In the genomic region with DNA sequence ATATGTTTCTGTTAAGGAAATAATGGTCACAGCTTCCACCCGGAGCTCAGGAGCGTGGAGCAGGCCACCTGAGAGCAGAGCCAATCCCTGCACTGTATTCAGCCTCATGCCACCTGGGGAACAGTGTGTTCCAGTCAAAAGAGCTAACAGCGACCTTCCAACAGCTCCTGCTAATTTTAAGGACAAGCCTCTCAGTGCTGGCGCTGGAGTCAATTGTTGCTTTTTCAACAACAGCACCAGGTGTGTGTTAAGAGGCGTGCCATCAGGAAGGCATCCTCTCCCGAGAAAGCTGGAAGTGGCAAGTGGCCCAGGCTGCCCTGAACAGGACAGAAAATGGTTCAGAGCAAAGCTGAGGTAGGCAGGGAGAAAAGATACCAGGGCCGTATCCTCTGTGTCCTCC, we compare ENCODE assay signal across 20 cellular contexts.
DNase-seq lines count a peak whose midpoint lies in the region; ATAC-seq, FAIRE-seq and TF ChIP-seq lines count a peak whose summit lies in the region.
"Had no signal": no experiment of that assay in that cellular context is flagged by ENCODE, and none has a peak within 500 bp of the region (broad histone marks: within the 10 kb centered on the region; RNA-seq: fewer than 3 reads in every experiment).

No MANE protein-coding gene starts in this region.

- 83% methylated on average over 7 of the region's 7 CpGs; no CpG with 5 or more reads in 1 of the 2 experiments for WGBS in H1 (ENCODE audit: extremely low coverage in 1 of 2, insufficient coverage in 1 of 2, insufficient read length in 1 of 2, insufficient replicate concordance in 2 of 2, low coverage in 1 of 2, low lambda C conversion rate in 2 of 2, missing lambda C conversion rate in 1 of 2), 2 experiments

- H3K4ac ChIP-seq in H1 (replicated peaks; ENCODE audit: insufficient read length, low read depth, low read length), result no peak overlapping the region

- H3K18ac ChIP-seq in H1 (ENCODE audit: extremely low read depth, low read length), result no peak overlapping the region; the same call in 1 of the 2 replicates

- H3K9me3 ChIP-seq in H1 (ENCODE audit: insufficient read depth in 2 of 2, low read depth in 1 of 2, low read length in 1 of 2), result no peaks in the 10 kb centered on the region

- no peak overlapping the region for H4K91ac ChIP-seq in H1 (replicated peaks; ENCODE audit: insufficient read length, low read length)

- CTCF ChIA-PET in H1 (lab: Charles Lee; ENCODE audit: partially characterized antibody), result interaction anchor here (0.5 to 2.2 kb wide), 5 partner anchors 23 to 185 kb away, joined by 3 to 7 read pairs (median 4); no protein-coding TSS in a partner anchor

- H3K23me2 ChIP-seq in H1 (ENCODE audit: low read depth, low read length), result no peaks in the 10 kb centered on the region

- H3K27me3 ChIP-seq in H1 (replicated peaks in 1 of 4; ENCODE audit: control insufficient read depth in 3 of 4, extremely low read depth in 1 of 4, insufficient read depth in 3 of 4, low read length in 3 of 4), result no peaks in the 10 kb centered on the region
- H3K27me3 ChIP-seq: BLaER1 had no signal

- FAIRE-seq in H1 (lab: Jason Lieb, UNC), result no peak
- FAIRE-seq: H54, HepG2 had no signal

- peaks cover 0 to 2% (median under 1%) of the 10 kb centered on the region in 4 experiments; a peak in 1 of 8 replicates for H3K36me3 ChIP-seq in H1 (ENCODE audit: control insufficient read depth in 2 of 4, insufficient read depth in 4 of 4, low read length in 3 of 4)

- H2AFZ ChIP-seq in H1 (ENCODE audit: low read length), result no peak overlapping the region

- ATAC-seq in HG03097 (IDR thresholded peaks at IDR 0.05; ENCODE audit: low FRiP score, unreplicated experiment), result no peak
- ATAC-seq: HepG2 had no signal

- peaks cover 0 to 4% of the 10 kb centered on the region in 2 experiments for H4K20me1 ChIP-seq in H1 (replicated peaks in 1 of 2; ENCODE audit: control insufficient read depth in 1 of 2, insufficient read depth in 2 of 2, low read length in 2 of 2)
- H4K20me1 ChIP-seq: BLaER1 had no signal

- no peak overlapping the region for H3K23ac ChIP-seq in H1 (ENCODE audit: insufficient read length)

- DNase-seq in NCI-H2029 (lab: John Stamatoyannopoulos, UW) (peak; percentile 44), NCI-H2029 treated with DMSO at 0.1 percent for 48 hours (lab: John Stamatoyannopoulos, UW) (no peak), NCI-H2107 (lab: John Stamatoyannopoulos, UW) (peak; percentile 49), NCI-H774 (lab: John Stamatoyannopoulos, UW) (peak; percentile 38), H1 (ENCODE audit: low read depth in 1 of 2, low spot score in 2 of 2) (no peak), SKM-1 treated with dmso at 0.1 percent for 144 hours (lab: John Stamatoyannopoulos, UW; ENCODE audit: unreplicated experiment) (no peak), NCI-H510A (lab: John Stamatoyannopoulos, UW) (no peak)
- DNase-seq: Calu3; CD4-positive, alpha-beta memory T cell; DMS53; KBM-7; NCI-H1436 treated with DMSO at 0.1 percent for 48 hours; NCI-H2227 treated with DMSO at 0.1 percent for 48 hours; NCI-H526; RPMI8226; T1000 had no signal

- H3K4me2 ChIP-seq in H1 (ENCODE audit: insufficient read depth in 1 of 2, low read depth in 2 of 2, low read length in 2 of 2), result no peak overlapping the region
- H3K4me2 ChIP-seq: BLaER1 had no signal

- no peak for TF ChIP-seq POLR2A in H1 (IDR thresholded peaks at IDR 0.05; ENCODE audit: control extremely low read depth in 1 of 2, low read depth in 2 of 2, low read length in 2 of 2)

- peaks cover 0 to 2% (median 0%) of the 10 kb centered on the region in 4 experiments; a peak in 1 of 7 replicates for H3K4me1 ChIP-seq in H1 (replicated peaks in 1 of 4; ENCODE audit: control insufficient read depth in 3 of 4, insufficient read depth in 4 of 4, low read length in 3 of 4)

- no peak overlapping the region for H3K4me3 ChIP-seq in H1 (ENCODE audit: extremely low read depth in 1 of 4, insufficient read depth in 2 of 4, low read depth in 3 of 4, low read length in 4 of 4)
- H3K4me3 ChIP-seq: BLaER1 had no signal

- H4K5ac ChIP-seq in H1 (ENCODE audit: insufficient read length, low read depth, low read length), result no peak overlapping the region

- no peak overlapping the region for H2BK5ac ChIP-seq in H1 (ENCODE audit: low read depth, low read length)

- H3K14ac ChIP-seq in H1 (ENCODE audit: insufficient read length), result no peak overlapping the region

- H3K79me2 ChIP-seq in H1 (ENCODE audit: control insufficient read depth in 1 of 2, insufficient read depth in 2 of 2, low read length in 2 of 2), result no peaks in the 10 kb centered on the region

- H3K27ac ChIP-seq in H1 (ENCODE audit: low read depth, low read length), result no peak overlapping the region
- H3K27ac ChIP-seq: BLaER1 had no signal

- H2AK5ac ChIP-seq in H1 (ENCODE audit: low read depth, low read length), result no peak overlapping the region

- no peak for TF ChIP-seq RAD21 in H1 (IDR thresholded peaks at IDR 0.05 in 1 of 2, conservative IDR thresholded peaks at IDR 0.05 in 1 of 2; ENCODE audit: low read depth in 2 of 2, low read length in 2 of 2)

- no peak overlapping the region for H3K56ac ChIP-seq in H1 (replicated peaks; ENCODE audit: insufficient read length, low read depth, low read length)

- H4K8ac ChIP-seq in H1 (ENCODE audit: extremely low read depth, insufficient read depth, low read length), result peak overlapping the region; percentile 31; the same call in 1 of the 2 replicates

- no peak overlapping the region for H2BK12ac ChIP-seq in H1 (ENCODE audit: low read depth, low read length)

- no peak for TF ChIP-seq CTCF in H1 (IDR thresholded peaks at IDR 0.05; ENCODE audit: control extremely low read depth in 1 of 3, insufficient read depth in 1 of 3, low read depth in 1 of 3, low read length in 3 of 3)

- 0 out of 2 replicates have a peak, but pooled peaks cover 2% of the 10 kb centered on the region for H3K79me1 ChIP-seq in H1 (ENCODE audit: low read depth, low read length)

- H2BK15ac ChIP-seq in H1 (ENCODE audit: low read length), result no peak overlapping the region

- no peak for TF ChIP-seq EP300 in H1 (IDR thresholded peaks at IDR 0.05; ENCODE audit: borderline replicate concordance in 1 of 2, low read depth in 2 of 2, low read length in 2 of 2)

- no peak overlapping the region for H2BK20ac ChIP-seq in H1 (ENCODE audit: low read length)

- POLR2A ChIA-PET in H1 (lab: Charles Lee; ENCODE audit: partially characterized antibody), result no interaction called here

- no peak overlapping the region for H3K9ac ChIP-seq in H1 (replicated peaks in 1 of 4; ENCODE audit: extremely low read depth in 1 of 4, low read depth in 3 of 4, low read length in 3 of 4)
- H3K9ac ChIP-seq: BLaER1 had no signal

- H2BK120ac ChIP-seq in H1 (replicated peaks; ENCODE audit: low read depth, low read length), result no peak overlapping the region

TF ChIP-seq in H1, 55 proteins besides CTCF, POLR2A, EP300 and RAD21:
- TF ChIP-seq TAF1 (IDR thresholded peaks at IDR 0.05; ENCODE audit: low read depth, low read length) (no peak), E2F6 (IDR thresholded peaks at IDR 0.05) (no peak)

Comparison
In these comparisons a context has a peak if more than half of its experiments do, and no peak if none do; other contexts are left out.
1. DNase-seq: peak in NCI-H2029 (single experiment), NCI-H2107 (single experiment) and NCI-H774 (single experiment); none in NCI-H2029 treated with DMSO at 0.1 percent for 48 hours (single experiment), H1 (0 of 2), SKM-1 treated with dmso at 0.1 percent for 144 hours (single experiment) and NCI-H510A (single experiment).